ENCODE assay signal across 8 cellular contexts in the genomic region with DNA sequence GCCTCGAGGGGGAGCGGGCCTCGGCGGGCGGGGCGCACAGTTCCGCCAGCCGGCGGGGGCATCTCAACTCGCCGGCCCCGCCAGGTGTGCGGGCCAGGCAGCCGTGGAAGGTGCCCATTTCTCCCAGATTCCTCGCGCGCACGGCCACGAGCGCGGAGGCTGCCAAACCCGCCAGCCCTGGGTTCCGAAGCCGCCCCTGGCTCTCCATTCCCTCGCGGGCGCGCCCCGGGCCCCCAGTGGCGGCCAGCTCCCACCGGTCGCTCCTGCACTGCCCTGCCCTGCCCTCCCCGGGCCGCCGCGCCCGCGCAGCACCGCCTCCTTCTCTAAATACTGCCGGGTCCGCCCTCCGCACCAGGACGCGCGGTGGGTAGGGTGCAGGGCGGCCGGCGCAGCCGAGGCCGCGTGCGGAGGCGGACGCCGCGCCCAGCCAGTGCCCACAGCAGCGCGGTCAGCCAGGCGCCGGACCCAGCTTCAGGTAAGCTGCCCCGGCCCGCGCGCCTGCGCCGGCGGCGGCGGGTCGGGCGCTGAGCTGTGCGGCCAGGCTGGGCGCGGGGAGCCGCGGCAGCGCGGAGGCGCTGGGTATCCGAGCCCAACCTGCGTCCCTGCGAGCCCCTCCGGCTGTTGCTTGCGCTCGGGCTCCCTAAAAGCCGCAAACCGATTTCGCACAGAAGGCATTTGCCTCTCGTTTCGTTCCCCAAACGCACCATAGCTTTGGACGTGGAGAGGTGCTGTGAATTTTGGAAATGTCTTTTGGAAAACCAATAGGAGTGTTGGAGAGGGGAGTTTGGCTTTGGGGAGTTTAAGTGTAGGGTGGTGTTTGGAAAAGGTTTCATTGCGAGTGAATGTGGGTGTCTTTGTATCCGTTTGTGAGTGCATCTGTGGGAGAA. TPM values are rescaled to one million over a fixed set of nuclear protein-coding genes. Genes with fewer than 3 reads are reported as not detected.
DNase-seq lines count a peak whose midpoint lies in the region; ATAC-seq and TF ChIP-seq lines count a peak whose summit lies in the region.

A gene with protein sequence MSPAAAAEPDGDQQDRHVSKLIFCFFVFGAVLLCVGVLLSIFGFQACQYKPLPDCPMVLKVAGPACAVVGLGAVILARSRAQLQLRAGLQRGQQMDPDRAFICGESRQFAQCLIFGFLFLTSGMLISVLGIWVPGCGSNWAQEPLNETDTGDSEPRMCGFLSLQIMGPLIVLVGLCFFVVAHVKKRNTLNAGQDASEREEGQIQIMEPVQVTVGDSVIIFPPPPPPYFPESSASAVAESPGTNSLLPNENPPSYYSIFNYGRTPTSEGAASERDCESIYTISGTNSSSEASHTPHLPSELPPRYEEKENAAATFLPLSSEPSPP (plus strand): TSS at position 354 of the 887 bp plus-strand sequence. CDS start 2,799 bp downstream, outside the sequence.

- H3K9me3 ChIP-seq in WERI-Rb-1 (ENCODE audit: severe bottlenecking) (no peaks in the 10 kb centered on the region), gastroesophageal sphincter (peaks cover 0 to 7% (median 0%) of the 10 kb centered on the region in 3 donors), osteoblast (ENCODE audit: low read depth, low read length) (no peaks in the 10 kb centered on the region)

- H3K27ac ChIP-seq in WERI-Rb-1: no peak within 1 kb of the TSS
- no peak within 1 kb of the TSS for H3K27ac ChIP-seq in gastroesophageal sphincter
- no peak within 1 kb of the TSS for H3K27ac ChIP-seq in osteoblast (ENCODE audit: low read depth, low read length)

- H3K36me3 ChIP-seq in WERI-Rb-1 (no peaks in the 10 kb centered on the region), gastroesophageal sphincter (no peaks in the 10 kb centered on the region), osteoblast (ENCODE audit: insufficient read depth, low read length) (no peaks in the 10 kb centered on the region)

- DNase-seq in DMS 273 (lab: John Stamatoyannopoulos, UW; ENCODE audit: unreplicated experiment) (peak; percentile 87), DMS 273 treated with DMSO at 0.1 percent for 48 hours (lab: John Stamatoyannopoulos, UW) (no peak), WERI-Rb-1 (no peak), osteoblast (ENCODE audit: insufficient read length, low spot score, missing footprints) (peak; percentile 95), SIG-M5 treated with dmso at 0.1 percent for 504 hours (lab: John Stamatoyannopoulos, UW; ENCODE audit: unreplicated experiment) (no peak)

- no peak for TF ChIP-seq EP300 in gastroesophageal sphincter (IDR thresholded peaks at IDR 0.05)

- WGBS in gastroesophageal sphincter (ENCODE audit: low coverage in 1 of 2), 2 donors: 0 to 2% methylated on average over 2 to 6 of the region's 94 CpGs

- H3K79me2 ChIP-seq in osteoblast (ENCODE audit: insufficient read depth, low read length): no peaks in the 10 kb centered on the region

- no peaks in the 10 kb centered on the region for H4K20me1 ChIP-seq in osteoblast (ENCODE audit: insufficient read depth, low read length)

- H3K4me3 ChIP-seq in WERI-Rb-1 (ENCODE audit: low read depth, low read length) (peak within 1 kb of the TSS; percentile 38), gastroesophageal sphincter (peak within 1 kb of the TSS; percentile 0 to 55), osteoblast (ENCODE audit: insufficient read depth, low read length) (peak within 1 kb of the TSS; percentile 80)

- ATAC-seq in gastroesophageal sphincter: peak; percentile 40
- ATAC-seq in GM18870 (IDR thresholded peaks at IDR 0.05; ENCODE audit: unreplicated experiment): no peak
- no peak for ATAC-seq in GM19328 (IDR thresholded peaks at IDR 0.05; ENCODE audit: unreplicated experiment)

- no peak for TF ChIP-seq POLR2A in gastroesophageal sphincter (IDR thresholded peaks at IDR 0.05)

- H2AFZ ChIP-seq in osteoblast (ENCODE audit: low read length): peak within 1 kb of the TSS; percentile 82

- H3K27me3 ChIP-seq in WERI-Rb-1 (ENCODE audit: insufficient read depth, low read depth, severe bottlenecking) (no peaks in the 10 kb centered on the region), gastroesophageal sphincter (peaks cover 49% of the 10 kb centered on the region), osteoblast (ENCODE audit: insufficient read depth, low read length) (no peaks in the 10 kb centered on the region)

- peak within 1 kb of the TSS; percentile 91 for H3K4me2 ChIP-seq in osteoblast (ENCODE audit: insufficient read depth, low read length)

- H3K4me1 ChIP-seq in gastroesophageal sphincter (peaks cover 0 to 16% (median 4%) of the 10 kb centered on the region in 3 donors), osteoblast (ENCODE audit: insufficient read depth, low read length) (peaks cover 39% of the 10 kb centered on the region)

- no peak for TF ChIP-seq CTCF in WERI-Rb-1 (IDR thresholded peaks at IDR 0.05; ENCODE audit: low read depth, low read length)
- no peak for TF ChIP-seq CTCF in gastroesophageal sphincter (IDR thresholded peaks at IDR 0.05)
- no peak for TF ChIP-seq CTCF in osteoblast (IDR thresholded peaks at IDR 0.05; ENCODE audit: extremely low read depth, low read depth, low read length)

RNA-seq across cellular contexts. Expression of the gene that starts here (rescaled TPM):
- total RNA-seq in gastroesophageal sphincter (under 1 TPM in 1 of 4 donors, not detected in 3; 0.84 TPM), osteoblast (8.0 TPM in 2 replicates)

Comparison
In these comparisons a context has a peak if more than half of its experiments do, and no peak if none do; other contexts are left out.
1. DNase-seq: peak in DMS 273 (single experiment) and osteoblast (single experiment); none in DMS 273 treated with DMSO at 0.1 percent for 48 hours (single experiment), WERI-Rb-1 (single experiment) and SIG-M5 treated with dmso at 0.1 percent for 504 hours (single experiment).
2. Peak in ATAC-seq and H3K4me3 ChIP-seq in gastroesophageal sphincter; RNA of the gene not detected or under 1 TPM.
3. H3K4me3 ChIP-seq: peak in every context shown above with its lines; median percentile 80 in osteoblast; 38 in WERI-Rb-1; 28 in gastroesophageal sphincter.